8 cellular contexts compared by ENCODE assay signal in the genomic region with DNA sequence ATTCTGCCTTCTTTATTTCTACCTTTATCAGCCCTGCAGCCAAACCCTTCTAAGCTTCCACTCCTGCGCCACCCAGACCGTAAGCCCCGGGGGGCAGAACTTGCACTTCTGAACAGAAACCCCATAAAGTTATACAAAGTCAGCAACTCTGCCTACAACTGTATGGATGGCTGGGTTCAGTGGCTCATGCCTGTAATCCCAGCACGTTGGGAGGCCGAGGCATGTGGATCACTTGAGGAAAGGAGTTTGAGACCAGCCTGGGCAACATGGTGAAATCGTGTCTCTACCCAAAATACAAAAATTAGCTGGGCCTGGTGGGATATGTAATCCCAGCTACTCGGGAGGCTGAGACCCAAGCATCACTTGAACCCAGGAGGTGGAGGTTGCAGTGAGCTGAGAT. TPM values are rescaled to one million over a fixed set of nuclear protein-coding genes. Genes with fewer than 3 reads are reported as not detected.
DNase-seq lines count a peak whose midpoint lies in the region; ATAC-seq and TF ChIP-seq lines count a peak whose summit lies in the region.

No MANE protein-coding gene starts in this region.

- DNase-seq in activated CD8-positive, alpha-beta memory T cell treated with anti-CD3 and anti-CD28 coated beads, Interleukin-2, amount 10 ng/mL, durations not matched to agents 7 days and 5 days, result no peak
- DNase-seq in activated CD8-positive, alpha-beta memory T cell treated with anti-CD3 and anti-CD28 coated beads, Interleukin-2, amount 50 U/mL, for 48 hours, result no peak
- DNase-seq in lower lobe of right lung (peak; percentile 10), substantia nigra (lab: John Stamatoyannopoulos, UW) (no peak), ureter (ENCODE audit: low spot score) (no peak), DMS53 treated with DMSO at 0.1 percent for 48 hours (lab: John Stamatoyannopoulos, UW; ENCODE audit: unreplicated experiment) (no peak)

- H3K27ac ChIP-seq in lower lobe of right lung (peak overlapping the region; percentile 66), substantia nigra (ENCODE audit: low read depth, low read length, poor library complexity, severe bottlenecking) (peak overlapping the region; percentile 91)

- no peaks in the 10 kb centered on the region for H3K9me3 ChIP-seq in lower lobe of right lung

- no peaks in the 10 kb centered on the region for H3K9me3 Mint-ChIP-seq in activated CD8-positive, alpha-beta memory T cell treated with anti-CD3 and anti-CD28 coated beads, Interleukin-2, amount 10 ng/mL, durations not matched to agents 7 days and 5 days (ENCODE audit: low read depth)
- H3K9me3 Mint-ChIP-seq in activated naive CD8-positive, alpha-beta T cell (ENCODE audit: low read depth), result no peaks in the 10 kb centered on the region

- H3K27me3 ChIP-seq in lower lobe of right lung (ENCODE audit: low read depth), result no peaks in the 10 kb centered on the region

- H3K4me3 Mint-ChIP-seq in activated CD8-positive, alpha-beta memory T cell treated with anti-CD3 and anti-CD28 coated beads, Interleukin-2, amount 10 ng/mL, durations not matched to agents 7 days and 5 days, result no peak overlapping the region
- peak overlapping the region; percentile 46 for H3K4me3 Mint-ChIP-seq in activated naive CD8-positive, alpha-beta T cell

- TF ChIP-seq CTCF in lower lobe of right lung (IDR thresholded peaks at IDR 0.05), result no peak

- no peak overlapping the region for H3K4me3 ChIP-seq in lower lobe of right lung

- peaks cover 68% of the 10 kb centered on the region for H3K4me1 Mint-ChIP-seq in activated CD8-positive, alpha-beta memory T cell treated with anti-CD3 and anti-CD28 coated beads, Interleukin-2, amount 10 ng/mL, durations not matched to agents 7 days and 5 days
- peaks cover 94% of the 10 kb centered on the region for H3K4me1 Mint-ChIP-seq in activated naive CD8-positive, alpha-beta T cell (ENCODE audit: low read depth)

- H3K36me3 Mint-ChIP-seq in activated CD8-positive, alpha-beta memory T cell treated with anti-CD3 and anti-CD28 coated beads, Interleukin-2, amount 10 ng/mL, durations not matched to agents 7 days and 5 days, result peaks cover 6% of the 10 kb centered on the region
- H3K36me3 Mint-ChIP-seq in activated naive CD8-positive, alpha-beta T cell, result peaks cover 4% of the 10 kb centered on the region

- peaks cover 15% of the 10 kb centered on the region for H3K36me3 ChIP-seq in lower lobe of right lung

- H3K27ac Mint-ChIP-seq in activated CD8-positive, alpha-beta memory T cell treated with anti-CD3 and anti-CD28 coated beads, Interleukin-2, amount 10 ng/mL, durations not matched to agents 7 days and 5 days, result peak overlapping the region; percentile 58
- H3K27ac Mint-ChIP-seq in activated naive CD8-positive, alpha-beta T cell, result peak overlapping the region; percentile 79

- ATAC-seq in activated CD8-positive, alpha-beta memory T cell treated with anti-CD3 and anti-CD28 coated beads, Interleukin-2, amount 10 ng/mL, durations not matched to agents 7 days and 5 days, result no peak
- ATAC-seq in lower lobe of right lung, result no peak
- ATAC-seq in GM18519 (IDR thresholded peaks at IDR 0.05; ENCODE audit: low FRiP score, unreplicated experiment), result no peak

- H3K27me3 Mint-ChIP-seq in activated CD8-positive, alpha-beta memory T cell treated with anti-CD3 and anti-CD28 coated beads, Interleukin-2, amount 10 ng/mL, durations not matched to agents 7 days and 5 days, result no peaks in the 10 kb centered on the region
- no peaks in the 10 kb centered on the region for H3K27me3 Mint-ChIP-seq in activated naive CD8-positive, alpha-beta T cell

- H3K4me1 ChIP-seq in lower lobe of right lung, result peaks cover 75% of the 10 kb centered on the region

- intact Hi-C loops in lower lobe of right lung (cut with DNase I), result no loop called here

- CTCF ChIA-PET in activated CD8-positive, alpha-beta memory T cell treated with anti-CD3 and anti-CD28 coated beads, Interleukin-2, amount 10 ng/mL, durations not matched to agents 7 days and 5 days (lab: Charles Lee), result interaction anchor here (0.8 to 3.8 kb wide), 27 partner anchors 10 to 285 kb away, joined by 3 to 71 read pairs (median 4); partner anchors contain the start of genes NDUFA11, RANBP3 and VMAC

RNA-seq across cellular contexts. Expression of gene RANBP3, which starts 10.4 kb away (rescaled TPM):
- total RNA-seq in activated CD8-positive, alpha-beta memory T cell treated with anti-CD3 and anti-CD28 coated beads, Interleukin-2, amount 10 ng/mL, durations not matched to agents 7 days and 5 days, result 100 to 1,000 TPM in 1 of 2 experiments, 10 to 100 TPM in 1; 97.8 to 108 TPM
- total RNA-seq in lower lobe of right lung, result 70.8 TPM
- total RNA-seq in ureter, result 94.3 TPM

RNA-seq across cellular contexts. Expression of gene CAPS, which starts 53.5 kb away (rescaled TPM):
- total RNA-seq in activated CD8-positive, alpha-beta memory T cell treated with anti-CD3 and anti-CD28 coated beads, Interleukin-2, amount 10 ng/mL, durations not matched to agents 7 days and 5 days, result 10 to 100 TPM in 1 of 2 experiments, 1 to 10 TPM in 1; 7.3 to 11.7 TPM
- total RNA-seq in lower lobe of right lung (76.7 TPM), ureter (181 TPM)
